In genomic region chr19:47107953-47108746, GRCh38 we compare ENCODE assay signal across 8 cellular contexts. TPM values are rescaled to one million over a fixed set of nuclear protein-coding genes. Genes with fewer than 3 reads are reported as not detected.
DNase-seq lines count a peak whose midpoint lies in the region; TF ChIP-seq lines count a peak whose summit lies in the region.

No MANE protein-coding gene starts in this region.

- no peaks in the 10 kb centered on the region for H3K9me3 ChIP-seq in CD8-positive, alpha-beta memory T cell (ENCODE audit: low read length)
- no peaks in the 10 kb centered on the region for H3K9me3 ChIP-seq in HAP-1

- POLR2A ChIA-PET in CD8-positive, alpha-beta memory T cell (lab: Charles Lee): no interaction called here

- no peak for TF ChIP-seq CTCF in choroid plexus epithelial cell (conservative IDR thresholded peaks at IDR 0.05; ENCODE audit: low read depth, low read length)
- no peak for TF ChIP-seq CTCF in neural crest cell (conservative IDR thresholded peaks at IDR 0.05)
- TF ChIP-seq CTCF in lower leg skin (IDR thresholded peaks at IDR 0.05): no peak

- H3K27me3 ChIP-seq in CD8-positive, alpha-beta memory T cell (ENCODE audit: insufficient read depth, low read length, poor library complexity, severe bottlenecking): no peaks in the 10 kb centered on the region
- H3K27me3 ChIP-seq in H7 (ENCODE audit: control insufficient read depth, insufficient read depth, low read length) (no peaks in the 10 kb centered on the region), HAP-1 (ENCODE audit: low read depth) (no peaks in the 10 kb centered on the region)

- intact Hi-C loops in lower leg skin (cut with DNase I; ENCODE audit: low total_unique reads): no loop called here

- H3K4me1 Mint-ChIP-seq in CD8-positive, alpha-beta memory T cell: peaks cover 52 to 66% (median 65%) of the 10 kb centered on the region in 3 donors
- peaks cover 55% of the 10 kb centered on the region for H3K4me1 Mint-ChIP-seq in neural crest cell

- in situ Hi-C loops in HAP-1 (cut with MboI; ENCODE audit: low sequenced_read_pairs): no loop called here

- peaks cover 8% of the 10 kb centered on the region for H3K36me3 ChIP-seq in CD8-positive, alpha-beta memory T cell (ENCODE audit: insufficient read depth, low read length)
- H3K36me3 ChIP-seq in H7 (replicated peaks; ENCODE audit: control insufficient read depth, insufficient read depth, low read length) (peaks cover 8% of the 10 kb centered on the region), HAP-1 (replicated peaks) (no peaks in the 10 kb centered on the region; the same call in 1 of the 2 replicates)

- no peaks in the 10 kb centered on the region for H3K9me3 Mint-ChIP-seq in CD8-positive, alpha-beta memory T cell
- H3K9me3 Mint-ChIP-seq in neural crest cell: no peaks in the 10 kb centered on the region

- H3K4me3 Mint-ChIP-seq in CD8-positive, alpha-beta memory T cell: peak overlapping the region; percentile 54 to 100 (median 85)
- H3K4me3 Mint-ChIP-seq in neural crest cell: peak overlapping the region; percentile 93

- no peak for DNase-seq in CD8-positive, alpha-beta memory T cell
- DNase-seq in NCI-H446 (lab: John Stamatoyannopoulos, UW) (peak; percentile 44 to 65), choroid plexus epithelial cell (ENCODE audit: low read depth) (peak; percentile 30), neural crest cell (ENCODE audit: low read depth, low spot score) (no peak), H7 (no peak), lower leg skin (ENCODE audit: low spot score in 2 of 2) (no peak), HAP-1 (ENCODE audit: low spot score in 2 of 2) (no peak), SHP77 treated with DMSO at 0.1 percent for 48 hours (lab: John Stamatoyannopoulos, UW) (no peak)

- no peak for TF ChIP-seq POLR2A in lower leg skin (IDR thresholded peaks at IDR 0.05)

- peak overlapping the region; percentile 88 to 99 (median 94) for H3K27ac Mint-ChIP-seq in CD8-positive, alpha-beta memory T cell
- H3K27ac Mint-ChIP-seq in neural crest cell (ENCODE audit: unreplicated experiment): peak overlapping the region; percentile 5

- H3K36me3 Mint-ChIP-seq in CD8-positive, alpha-beta memory T cell: peaks cover 8 to 34% (median 10%) of the 10 kb centered on the region in 3 donors
- peaks cover 10% of the 10 kb centered on the region for H3K36me3 Mint-ChIP-seq in neural crest cell (ENCODE audit: low read depth)

- CTCF ChIA-PET in CD8-positive, alpha-beta memory T cell (lab: Charles Lee): interaction anchor here (2.1 to 2.4 kb wide), 2 partner anchors 13 to 29 kb away, joined by 4 to 12 read pairs; no protein-coding TSS in a partner anchor

- no peaks in the 10 kb centered on the region for H3K27me3 Mint-ChIP-seq in CD8-positive, alpha-beta memory T cell
- H3K27me3 Mint-ChIP-seq in neural crest cell (ENCODE audit: low read depth): peaks cover 5% of the 10 kb centered on the region

- 47 to 48% methylated on average over 9 of the region's 9 CpGs for WGBS in lower leg skin, 2 donors

- H3K4me1 ChIP-seq in CD8-positive, alpha-beta memory T cell (ENCODE audit: insufficient read depth, low read length): peaks cover 49% of the 10 kb centered on the region
- peaks cover 17% of the 10 kb centered on the region for H3K4me1 ChIP-seq in HAP-1

- peak overlapping the region; percentile 8 for H3K4me3 ChIP-seq in CD8-positive, alpha-beta memory T cell (ENCODE audit: low read length)
- H3K4me3 ChIP-seq in choroid plexus epithelial cell (ENCODE audit: low read depth, low read length) (no peak overlapping the region), H7 (ENCODE audit: insufficient read depth, low read depth, low read length) (no peak overlapping the region), lower leg skin (ENCODE audit: low read depth, poor library complexity, severe bottlenecking) (no peak overlapping the region), HAP-1 (no peak overlapping the region)

- peak overlapping the region; percentile 51 for H3K27ac ChIP-seq in CD8-positive, alpha-beta memory T cell (ENCODE audit: low read depth, low read length)

RNA-seq across cellular contexts. Expression of gene ZC3H4, which starts 5.4 kb away (rescaled TPM):
- 10 to 100 TPM; 90.3 to 99.6 TPM for total RNA-seq in CD8-positive, alpha-beta memory T cell
- polyA plus RNA-seq in CD8-positive, alpha-beta memory T cell: 3.2 TPM
- total RNA-seq in neural crest cell (103 and 104 TPM in 2 replicates), lower leg skin (10 to 100 TPM; 21.8 to 29.5 (median 27.6) TPM)
- total RNA-seq in H7 (2014; rRNA removed; shearing (Covaris generic)): 13.4 and 14.5 TPM in 2 replicates

RNA-seq across cellular contexts. Expression of gene SAE1, which starts 22.5 kb away (rescaled TPM):
- 100 to 1,000 TPM; 167 to 172 TPM for total RNA-seq in CD8-positive, alpha-beta memory T cell
- polyA plus RNA-seq in CD8-positive, alpha-beta memory T cell: 107 TPM
- total RNA-seq in neural crest cell: 272 and 280 TPM in 2 replicates
- 271 and 298 TPM in 2 replicates for total RNA-seq in H7 (2014; rRNA removed; shearing (Covaris generic))
- total RNA-seq in lower leg skin: 10 to 100 TPM; 38.8 to 56.1 (median 44.2) TPM

RNA-seq across cellular contexts. Expression of gene TMEM160, which starts 59.7 kb away (rescaled TPM):
- total RNA-seq in CD8-positive, alpha-beta memory T cell: 10 to 100 TPM; 52.9 to 57.3 TPM
- 136 TPM for polyA plus RNA-seq in CD8-positive, alpha-beta memory T cell
- total RNA-seq in neural crest cell (51.1 and 57.5 TPM in 2 replicates), lower leg skin (10 to 100 TPM; 54.1 to 64.8 (median 56.0) TPM)
- 127 and 173 TPM in 2 replicates for total RNA-seq in H7 (2014; rRNA removed; shearing (Covaris generic))

Comparison
In these comparisons a context has a peak if more than half of its experiments do, and no peak if none do; other contexts are left out.
1. DNase-seq: peak in NCI-H446 (2 of 2) and choroid plexus epithelial cell (single experiment); none in CD8-positive, alpha-beta memory T cell (0 of 5), neural crest cell (single experiment), H7 (single experiment), lower leg skin (0 of 2), HAP-1 (0 of 2) and SHP77 treated with DMSO at 0.1 percent for 48 hours (single experiment).